In genomic region chr1:112517231-112517630, GRCh38 we compare ENCODE assay signal across 24 cellular contexts.
"Had no signal": no experiment of that assay in that cellular context is flagged by ENCODE, and none has a peak within 500 bp of the region (broad histone marks: within the 10 kb centered on the region; RNA-seq: fewer than 3 reads in every experiment).

No MANE protein-coding gene starts in this region.

- H3K36me3 ChIP-seq: uterus had no signal

- DNase-seq: dorsolateral prefrontal cortex; effector CD8-positive, alpha-beta T cell; esophagus squamous epithelium; foreskin fibroblast; immature natural killer cell; kidney; left cardiac atrium; left ventricle myocardium superior; mesendoderm; naive B cell; nephron progenitor cell; posterior cingulate gyrus; spleen; stimulated activated CD4-positive, alpha-beta T cell treated with anti-CD3 and anti-CD28 coated beads, Interleukin-15, amount 100 ng/mL, for 24 hours; stimulated activated CD4-positive, alpha-beta T cell treated with anti-CD3 and anti-CD28 coated beads, Interleukin-1b, Interleukin-23, amount 100 ng/mL, for 48 hours; stimulated activated CD4-positive, alpha-beta T cell treated with anti-CD3 and anti-CD28 coated beads, Interleukin-4, amount 100 ng/mL, for 24 hours; tibial artery; uterus had no signal

- H3K4me1 ChIP-seq: spleen, tibial artery, uterus had no signal

- H3K4me1 Mint-ChIP-seq: immature natural killer cell; naive B cell; stimulated activated memory B cell treated with anti-CD40 and anti-IgM and Interleukin-4, amounts not matched to agents 10 μg/mL and 1 μg/mL and 100 μg/mL, for 72 hours had no signal

- H3K36me3 Mint-ChIP-seq: immature natural killer cell; naive B cell; stimulated activated memory B cell treated with anti-CD40 and anti-IgM and Interleukin-4, amounts not matched to agents 10 μg/mL and 1 μg/mL and 100 μg/mL, for 72 hours had no signal

- H3K4me3 ChIP-seq: coronary artery, dorsolateral prefrontal cortex, lung, spleen, tibial artery, upper lobe of left lung, uterus had no signal

- H3K27me3 Mint-ChIP-seq: stimulated activated memory B cell treated with anti-CD40 and anti-IgM and Interleukin-4, amounts not matched to agents 10 μg/mL and 1 μg/mL and 100 μg/mL, for 72 hours; stimulated activated naive CD8-positive, alpha-beta T cell treated with anti-CD3 and anti-CD28 coated beads, Interleukin-15, Interleukin-2, amounts not matched to agents 100 ng/mL and 50 ng/mL, for 24 hours had no signal

- H3K4me3 Mint-ChIP-seq: immature natural killer cell; naive B cell; nephron progenitor cell; stimulated activated memory B cell treated with anti-CD40 and anti-IgM and Interleukin-4, amounts not matched to agents 10 μg/mL and 1 μg/mL and 100 μg/mL, for 72 hours; stimulated activated naive CD8-positive, alpha-beta T cell treated with anti-CD3 and anti-CD28 coated beads, Interleukin-15, Interleukin-2, amounts not matched to agents 100 ng/mL and 50 ng/mL, for 24 hours had no signal

- H3K27ac ChIP-seq: coronary artery, dorsolateral prefrontal cortex, spleen, tibial artery, upper lobe of left lung, uterus had no signal

- ATAC-seq: left cardiac atrium; sciatic nerve; stimulated activated memory B cell treated with anti-CD40 and anti-IgM and Interleukin-4, amounts not matched to agents 10 μg/mL and 1 μg/mL and 100 μg/mL, for 72 hours had no signal

- H3K27me3 ChIP-seq: dorsolateral prefrontal cortex, esophagus squamous epithelium, tibial artery, upper lobe of left lung, uterus had no signal

- H3K27ac Mint-ChIP-seq: immature natural killer cell; nephron progenitor cell; stimulated activated memory B cell treated with anti-CD40 and anti-IgM and Interleukin-4, amounts not matched to agents 10 μg/mL and 1 μg/mL and 100 μg/mL, for 72 hours; stimulated activated naive CD8-positive, alpha-beta T cell treated with anti-CD3 and anti-CD28 coated beads, Interleukin-15, Interleukin-2, amounts not matched to agents 100 ng/mL and 50 ng/mL, for 24 hours had no signal

- H3K9me3 ChIP-seq: esophagus squamous epithelium, spleen, tibial artery, upper lobe of left lung, uterus had no signal

- H3K9me3 Mint-ChIP-seq: immature natural killer cell; naive B cell; nephron progenitor cell; stimulated activated memory B cell treated with anti-CD40 and anti-IgM and Interleukin-4, amounts not matched to agents 10 μg/mL and 1 μg/mL and 100 μg/mL, for 72 hours; stimulated activated naive CD8-positive, alpha-beta T cell treated with anti-CD3 and anti-CD28 coated beads, Interleukin-15, Interleukin-2, amounts not matched to agents 100 ng/mL and 50 ng/mL, for 24 hours had no signal
